Comparison of ENCODE assay signal across 11 cellular contexts in the genomic region with DNA sequence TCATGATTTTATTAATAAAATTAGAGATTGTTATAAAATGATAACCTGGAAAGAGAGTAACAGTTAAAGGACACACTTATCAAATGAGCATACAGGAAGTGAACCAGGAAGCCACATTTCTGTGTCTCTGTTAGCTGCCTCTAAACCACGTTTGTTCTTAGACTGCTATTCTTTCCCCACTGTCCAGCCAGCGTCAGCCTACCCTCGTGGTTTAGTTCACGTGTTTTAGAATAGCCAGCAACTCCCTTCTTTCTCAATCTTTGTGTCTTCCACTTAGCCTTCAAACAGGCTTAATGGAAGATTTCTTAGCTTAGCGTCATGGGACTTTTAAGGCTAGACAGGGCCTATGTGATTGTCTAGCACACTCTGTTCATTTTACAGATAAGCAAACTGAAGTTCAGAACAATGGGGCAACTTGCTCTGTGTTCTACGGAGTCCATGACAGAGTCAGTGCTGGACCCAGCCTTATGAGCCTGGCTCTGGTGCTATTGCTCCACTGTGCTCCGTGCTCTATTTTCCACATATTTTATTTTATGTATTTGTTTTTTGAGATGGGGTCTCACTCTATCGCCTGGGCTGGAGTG. TPM values are rescaled to one million over a fixed set of nuclear protein-coding genes. Genes with fewer than 3 reads are reported as not detected.
DNase-seq lines count a peak whose midpoint lies in the region; ATAC-seq, FAIRE-seq and TF ChIP-seq lines count a peak whose summit lies in the region.
"Had no signal": no experiment of that assay in that cellular context is flagged by ENCODE, and none has a peak within 500 bp of the region (broad histone marks: within the 10 kb centered on the region; RNA-seq: fewer than 3 reads in every experiment).

No MANE protein-coding gene starts in this region.

- ATAC-seq in HG02938 (IDR thresholded peaks at IDR 0.05; ENCODE audit: unreplicated experiment): no peak

- TF ChIP-seq CTCF in OCI-LY3 (IDR thresholded peaks at IDR 0.05; ENCODE audit: low read depth, low read length) (no peak), choroid plexus epithelial cell (conservative IDR thresholded peaks at IDR 0.05; ENCODE audit: low read depth, low read length) (no peak), ovary (IDR thresholded peaks at IDR 0.05) (no peak)

- no peak overlapping the region for H3K9ac ChIP-seq in OCI-LY3 (ENCODE audit: low read length)

- intact Hi-C loops in ovary (cut with DNase I): no loop called here

- H2AFZ ChIP-seq in OCI-LY3 (ENCODE audit: low read depth, low read length): 0 out of 2 replicates have a peak overlapping the region, but pooled peaks have one; percentile 12

- H3K4me2 ChIP-seq in OCI-LY3 (ENCODE audit: low read length): no peak overlapping the region

- peak; percentile 29 for TF ChIP-seq EP300 in ovary (IDR thresholded peaks at IDR 0.05)

- H3K79me2 ChIP-seq in OCI-LY3 (ENCODE audit: low read length): no peaks in the 10 kb centered on the region

- H3K9me3 ChIP-seq in OCI-LY3 (ENCODE audit: insufficient read depth, low read length): no peaks in the 10 kb centered on the region
- H3K9me3 ChIP-seq in ovary: no peaks in the 10 kb centered on the region

- DNase-seq in GM12891 (ENCODE audit: insufficient read length, low spot score) (no peak), choroid plexus epithelial cell (ENCODE audit: low read depth) (peak; percentile 51), ovary (peak in 2 of 5 donors; percentile 39 to 43), NCI-H1417 (lab: John Stamatoyannopoulos, UW) (no peak), GDM1 (lab: John Stamatoyannopoulos, UW) (no peak)
- DNase-seq: NCI-H2171 treated with DMSO at 0.1 percent for 48 hours, posterior cingulate gyrus, WERI-Rb-1 had no signal

- WGBS in ovary, 3 donors: 47 to 55% (median 55%) methylated on average over 8 of the region's 8 CpGs

- H3K4me3 ChIP-seq in OCI-LY3 (ENCODE audit: low read length): no peak overlapping the region
- H3K4me3 ChIP-seq in choroid plexus epithelial cell (ENCODE audit: low read depth, low read length): no peak overlapping the region
- H3K4me3 ChIP-seq in ovary: no peak overlapping the region
- H3K4me3 ChIP-seq: cardiac muscle cell had no signal

- H3K4me1 ChIP-seq in OCI-LY3 (ENCODE audit: low read length) (peaks cover 31% of the 10 kb centered on the region), ovary (ENCODE audit: insufficient read depth) (peaks cover 4% of the 10 kb centered on the region)

- H4K20me1 ChIP-seq in OCI-LY3 (ENCODE audit: insufficient read depth, low read length): no peaks in the 10 kb centered on the region

- no peaks in the 10 kb centered on the region for H3K36me3 ChIP-seq in OCI-LY3 (replicated peaks; ENCODE audit: low read depth, low read length)
- H3K36me3 ChIP-seq in ovary: no peaks in the 10 kb centered on the region
- H3K36me3 ChIP-seq: cardiac muscle cell, WERI-Rb-1 had no signal

- H3K27me3 ChIP-seq in OCI-LY3 (ENCODE audit: low read depth, low read length) (0 out of 2 replicates have a peak, but pooled peaks cover 2% of the 10 kb centered on the region), ovary (no peaks in the 10 kb centered on the region)
- H3K27me3 ChIP-seq: cardiac muscle cell had no signal

- H3K27ac ChIP-seq in OCI-LY3 (ENCODE audit: low read length) (no peak overlapping the region), ovary (no peak overlapping the region)
- H3K27ac ChIP-seq: cardiac muscle cell, WERI-Rb-1 had no signal

- peak; percentile 84 for FAIRE-seq in GM12891 (lab: Jason Lieb, UNC)

- TF ChIP-seq POLR2A in GM12891 (IDR thresholded peaks at IDR 0.05; ENCODE audit: low read depth, low read length) (no peak), ovary (IDR thresholded peaks at IDR 0.05) (no peak)

TF ChIP-seq in GM12891, 5 proteins besides CTCF, POLR2A, EP300 and RAD21:
- TF ChIP-seq POU2F2 (IDR thresholded peaks at IDR 0.05; ENCODE audit: low read depth, low read length) (no peak), SPI1 (IDR thresholded peaks at IDR 0.05; ENCODE audit: low read depth, low read length) (peak; percentile 43)

RNA-seq across cellular contexts. Expression of gene GRAMD1B, which starts 27.2 kb away (rescaled TPM):
- 23.0 TPM for polyA plus RNA-seq in GM12891 (2012; ENCODE audit: low read depth, missing spikeins)
- total RNA-seq in ovary: 10 to 100 TPM; 12.9 to 47.9 (median 25.4) TPM
- polyA plus RNA-seq in ovary: 100 to 1,000 TPM in 1 of 2 donors, 10 to 100 TPM in 1; 10.8 to 185 TPM
